1 cellular context compared by ENCODE assay signal in genomic region chr7:92835851-92836488, GRCh38.
TF ChIP-seq lines count a peak whose summit lies in the region.

No MANE protein-coding gene starts in this region.

TF ChIP-seq in K562, 482 proteins besides CTCF, POLR2A, EP300 and RAD21 (continued from another document):
- 0 out of 2 replicates have a peak, but pooled peaks have one; percentile 47 for TF ChIP-seq ZBTB33 (CRISPR knock-in tag; IDR thresholded peaks at IDR 0.05)
- peak; percentile 28; the same call in 1 of the 2 replicates for TF ChIP-seq SMARCE1 (IDR thresholded peaks at IDR 0.05)
- TF ChIP-seq SUPT5H (IDR thresholded peaks at IDR 0.05): 0 out of 2 replicates have a peak, but pooled peaks have one; percentile 2
- TF ChIP-seq ZBTB40 (IDR thresholded peaks at IDR 0.05): peak; percentile 56
- TF ChIP-seq ZBTB40 (CRISPR knock-in tag; IDR thresholded peaks at IDR 0.05): no peak
- peak; percentile 80 for TF ChIP-seq HNRNPLL (IDR thresholded peaks at IDR 0.05; ENCODE audit: low read depth, low read length, poor library complexity, severe bottlenecking)
- TF ChIP-seq NR2C2 (CRISPR knock-in tag; IDR thresholded peaks at IDR 0.05): 0 out of 2 replicates have a peak, but pooled peaks have one; percentile 13
- TF ChIP-seq NR2C2 (tag; IDR thresholded peaks at IDR 0.05): 0 out of 2 replicates have a peak, but pooled peaks have one; percentile 19
- no peak for TF ChIP-seq ZNF146 (CRISPR knock-in tag; IDR thresholded peaks at IDR 0.05; ENCODE audit: unreplicated experiment)
- peak; percentile 19; the same call in 1 of the 2 replicates for TF ChIP-seq PML (IDR thresholded peaks at IDR 0.05; ENCODE audit: low read length)
- TF ChIP-seq NFXL1 (CRISPR knock-in tag; IDR thresholded peaks at IDR 0.05): no peak
- no peak for TF ChIP-seq TRIM25 (IDR thresholded peaks at IDR 0.05; ENCODE audit: borderline replicate concordance)
- TF ChIP-seq TBP (optimal IDR thresholded peaks at IDR 0.05; ENCODE audit: low read depth, low read length): peak; percentile 20
- TF ChIP-seq SAP30 (IDR thresholded peaks at IDR 0.05; ENCODE audit: borderline replicate concordance, insufficient read depth, low read depth, low read length, poor library complexity, severe bottlenecking): peak; percentile 79
- peak; percentile 16; the same call in 1 of the 2 replicates for TF ChIP-seq POLR2AphosphoS5 (IDR thresholded peaks at IDR 0.05; ENCODE audit: control insufficient read depth, insufficient read depth, low read depth, low read length)
- TF ChIP-seq EP400 (IDR thresholded peaks at IDR 0.05): peak; percentile 71
- no peak for TF ChIP-seq FOXA1 (IDR thresholded peaks at IDR 0.05; ENCODE audit: borderline replicate concordance)
- TF ChIP-seq ZNF75A (CRISPR knock-in tag; IDR thresholded peaks at IDR 0.05): no peak
